In genomic region chr6:56803594-56803993, GRCh38 we compare ENCODE assay signal across 1 cellular context.
TF ChIP-seq lines count a peak whose summit lies in the region.

No MANE protein-coding gene starts in this region.

TF ChIP-seq in GM23338, 12 proteins besides CTCF, POLR2A, EP300 and RAD21 (continued from another document):
- TF ChIP-seq, protein P1, sequence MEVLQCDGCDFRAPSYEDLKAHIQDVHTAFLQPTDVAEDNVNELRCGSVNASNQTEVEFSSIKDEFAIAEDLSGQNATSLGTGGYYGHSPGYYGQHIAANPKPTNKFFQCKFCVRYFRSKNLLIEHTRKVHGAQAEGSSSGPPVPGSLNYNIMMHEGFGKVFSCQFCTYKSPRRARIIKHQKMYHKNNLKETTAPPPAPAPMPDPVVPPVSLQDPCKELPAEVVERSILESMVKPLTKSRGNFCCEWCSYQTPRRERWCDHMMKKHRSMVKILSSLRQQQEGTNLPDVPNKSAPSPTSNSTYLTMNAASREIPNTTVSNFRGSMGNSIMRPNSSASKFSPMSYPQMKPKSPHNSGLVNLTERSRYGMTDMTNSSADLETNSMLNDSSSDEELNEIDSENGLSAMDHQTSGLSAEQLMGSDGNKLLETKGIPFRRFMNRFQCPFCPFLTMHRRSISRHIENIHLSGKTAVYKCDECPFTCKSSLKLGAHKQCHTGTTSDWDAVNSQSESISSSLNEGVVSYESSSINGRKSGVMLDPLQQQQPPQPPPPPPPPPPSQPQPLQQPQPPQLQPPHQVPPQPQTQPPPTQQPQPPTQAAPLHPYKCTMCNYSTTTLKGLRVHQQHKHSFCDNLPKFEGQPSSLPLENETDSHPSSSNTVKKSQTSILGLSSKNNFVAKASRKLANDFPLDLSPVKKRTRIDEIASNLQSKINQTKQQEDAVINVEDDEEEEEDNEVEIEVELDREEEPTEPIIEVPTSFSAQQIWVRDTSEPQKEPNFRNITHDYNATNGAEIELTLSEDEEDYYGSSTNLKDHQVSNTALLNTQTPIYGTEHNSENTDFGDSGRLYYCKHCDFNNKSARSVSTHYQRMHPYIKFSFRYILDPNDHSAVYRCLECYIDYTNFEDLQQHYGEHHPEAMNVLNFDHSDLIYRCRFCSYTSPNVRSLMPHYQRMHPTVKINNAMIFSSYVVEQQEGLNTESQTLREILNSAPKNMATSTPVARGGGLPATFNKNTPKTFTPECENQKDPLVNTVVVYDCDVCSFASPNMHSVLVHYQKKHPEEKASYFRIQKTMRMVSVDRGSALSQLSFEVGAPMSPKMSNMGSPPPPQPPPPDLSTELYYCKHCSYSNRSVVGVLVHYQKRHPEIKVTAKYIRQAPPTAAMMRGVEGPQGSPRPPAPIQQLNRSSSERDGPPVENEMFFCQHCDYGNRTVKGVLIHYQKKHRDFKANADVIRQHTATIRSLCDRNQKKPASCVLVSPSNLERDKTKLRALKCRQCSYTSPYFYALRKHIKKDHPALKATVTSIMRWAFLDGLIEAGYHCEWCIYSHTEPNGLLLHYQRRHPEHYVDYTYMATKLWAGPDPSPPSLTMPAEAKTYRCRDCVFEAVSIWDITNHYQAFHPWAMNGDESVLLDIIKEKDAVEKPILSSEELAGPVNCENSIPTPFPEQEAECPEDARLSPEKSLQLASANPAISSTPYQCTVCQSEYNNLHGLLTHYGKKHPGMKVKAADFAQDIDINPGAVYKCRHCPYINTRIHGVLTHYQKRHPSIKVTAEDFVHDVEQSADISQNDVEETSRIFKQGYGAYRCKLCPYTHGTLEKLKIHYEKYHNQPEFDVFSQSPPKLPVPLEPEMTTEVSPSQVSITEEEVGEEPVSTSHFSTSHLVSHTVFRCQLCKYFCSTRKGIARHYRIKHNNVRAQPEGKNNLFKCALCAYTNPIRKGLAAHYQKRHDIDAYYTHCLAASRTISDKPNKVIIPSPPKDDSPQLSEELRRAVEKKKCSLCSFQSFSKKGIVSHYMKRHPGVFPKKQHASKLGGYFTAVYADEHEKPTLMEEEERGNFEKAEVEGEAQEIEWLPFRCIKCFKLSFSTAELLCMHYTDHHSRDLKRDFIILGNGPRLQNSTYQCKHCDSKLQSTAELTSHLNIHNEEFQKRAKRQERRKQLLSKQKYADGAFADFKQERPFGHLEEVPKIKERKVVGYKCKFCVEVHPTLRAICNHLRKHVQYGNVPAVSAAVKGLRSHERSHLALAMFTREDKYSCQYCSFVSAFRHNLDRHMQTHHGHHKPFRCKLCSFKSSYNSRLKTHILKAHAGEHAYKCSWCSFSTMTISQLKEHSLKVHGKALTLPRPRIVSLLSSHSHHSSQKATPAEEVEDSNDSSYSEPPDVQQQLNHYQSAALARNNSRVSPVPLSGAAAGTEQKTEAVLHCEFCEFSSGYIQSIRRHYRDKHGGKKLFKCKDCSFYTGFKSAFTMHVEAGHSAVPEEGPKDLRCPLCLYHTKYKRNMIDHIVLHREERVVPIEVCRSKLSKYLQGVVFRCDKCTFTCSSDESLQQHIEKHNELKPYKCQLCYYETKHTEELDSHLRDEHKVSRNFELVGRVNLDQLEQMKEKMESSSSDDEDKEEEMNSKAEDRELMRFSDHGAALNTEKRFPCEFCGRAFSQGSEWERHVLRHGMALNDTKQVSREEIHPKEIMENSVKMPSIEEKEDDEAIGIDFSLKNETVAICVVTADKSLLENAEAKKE (CRISPR knock-in tag; IDR thresholded peaks at IDR 0.05) = no peak
- TF ChIP-seq ZNF331 (CRISPR knock-in tag; IDR thresholded peaks at IDR 0.05; ENCODE audit: low read depth) (no peak), ETS1 (IDR thresholded peaks at IDR 0.05) (no peak)
